In the genomic region with DNA sequence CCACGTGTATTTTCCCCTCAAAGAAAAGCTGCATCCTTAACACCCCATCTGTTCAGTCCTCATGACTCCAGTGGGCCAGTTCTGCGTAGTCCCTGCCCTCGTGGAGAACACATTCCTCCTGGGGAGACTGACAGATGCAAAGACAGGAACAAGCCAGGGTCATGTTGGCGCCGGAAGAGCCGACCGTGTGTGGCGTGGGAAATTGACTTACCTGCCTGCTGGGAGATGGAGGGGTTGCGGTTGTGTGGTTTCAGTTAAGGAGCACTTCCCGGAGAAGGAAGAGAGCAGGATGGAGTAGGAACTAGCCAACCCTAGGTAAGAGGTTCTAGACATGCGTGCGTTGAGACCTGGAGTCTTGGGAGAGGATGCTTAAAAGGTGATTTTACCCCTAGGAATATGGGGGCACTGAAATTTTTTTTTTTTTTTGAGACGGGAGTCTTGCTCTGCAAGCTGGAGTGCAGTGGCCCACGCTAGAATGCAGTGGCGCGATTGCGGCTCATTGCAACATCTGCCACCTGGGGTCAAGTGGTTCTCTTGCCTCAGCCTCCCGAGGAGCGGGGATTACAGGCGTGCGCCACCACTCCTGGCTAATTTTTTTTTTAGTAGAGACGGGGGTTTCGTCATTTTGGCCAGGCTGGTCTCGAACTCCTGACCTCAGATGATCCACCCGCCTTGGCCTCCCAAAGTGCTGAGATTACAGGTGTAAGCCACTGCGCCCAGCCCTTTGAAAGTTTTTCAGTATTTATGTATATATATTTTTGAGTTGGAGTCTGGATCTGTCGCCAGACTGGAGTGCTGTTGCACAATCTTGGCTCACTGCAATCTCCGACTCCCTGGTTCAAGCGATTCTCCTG, we compare ENCODE assay signal across 8 cellular contexts. TPM values are rescaled to one million over a fixed set of nuclear protein-coding genes. Genes with fewer than 3 reads are reported as not detected.
DNase-seq lines count a peak whose midpoint lies in the region; ATAC-seq and TF ChIP-seq lines count a peak whose summit lies in the region.

No MANE protein-coding gene starts in this region.

- H3K27ac ChIP-seq in PC-3 (ENCODE audit: low read length): peak overlapping the region; percentile 63

- peak overlapping the region; percentile 92 for H3K27ac Mint-ChIP-seq in central memory CD8-positive, alpha-beta T cell (ENCODE audit: low read depth)

- peaks cover 61% of the 10 kb centered on the region for H3K79me2 ChIP-seq in PC-3 (ENCODE audit: low read length)

- peak overlapping the region; percentile 86 for H3K4me3 Mint-ChIP-seq in central memory CD8-positive, alpha-beta T cell

- peak; percentile 14 for ATAC-seq in PC-3
- ATAC-seq in central memory CD8-positive, alpha-beta T cell (replicated peaks; ENCODE audit: extremely low read depth, poor library complexity, severe bottlenecking): no peak

- TF ChIP-seq CTCF in PC-3 (conservative IDR thresholded peaks at IDR 0.05; ENCODE audit: low read depth, low read length): no peak

- H3K36me3 ChIP-seq in PC-3 (ENCODE audit: low read depth, low read length): peaks cover 2% of the 10 kb centered on the region; the same call in 1 of the 2 replicates

- H3K4me3 ChIP-seq in PC-3 (ENCODE audit: low read length) (peak overlapping the region; percentile 97), mononuclear cell (ENCODE audit: low read length) (peak overlapping the region; percentile 76)

- H3K9ac ChIP-seq in PC-3 (ENCODE audit: low read length): peak overlapping the region; percentile 84

- peak overlapping the region; percentile 100 for H3K4me2 ChIP-seq in PC-3 (ENCODE audit: low read length)

- H3K27me3 ChIP-seq in PC-3 (ENCODE audit: low read length) (no peaks in the 10 kb centered on the region), mononuclear cell (ENCODE audit: insufficient read depth, low read length) (no peaks in the 10 kb centered on the region)

- H3K9me3 ChIP-seq in PC-3 (ENCODE audit: low read length) (no peaks in the 10 kb centered on the region), mononuclear cell (ENCODE audit: low read depth, low read length) (no peaks in the 10 kb centered on the region)

- H4K20me1 ChIP-seq in PC-3 (ENCODE audit: low read length): peaks cover 20% of the 10 kb centered on the region

- H3K27me3 Mint-ChIP-seq in central memory CD8-positive, alpha-beta T cell: no peaks in the 10 kb centered on the region

- POLR2A ChIA-PET in PC-3 (lab: Charles Lee; ENCODE audit: unreplicated experiment): interaction anchor here (0.6 kb wide), 1 partner anchor 8 kb away, joined by 6 read pairs; no protein-coding TSS in a partner anchor

- H3F3A ChIP-seq in PC-3 (ENCODE audit: low read length, unreplicated experiment): no peaks in the 10 kb centered on the region

- peaks cover 10% of the 10 kb centered on the region; the same call in 1 of the 2 replicates for H3K4me1 ChIP-seq in PC-3 (ENCODE audit: insufficient read depth, low read length)
- H3K4me1 ChIP-seq in mononuclear cell (ENCODE audit: insufficient read depth, low read length): peaks cover 46% of the 10 kb centered on the region

- H2AFZ ChIP-seq in PC-3 (ENCODE audit: low read length): peak overlapping the region; percentile 41; the same call in 1 of the 2 replicates

- H3K36me3 Mint-ChIP-seq in central memory CD8-positive, alpha-beta T cell (ENCODE audit: insufficient read depth): peaks cover 36% of the 10 kb centered on the region

- CTCF ChIA-PET in PC-3 (lab: Charles Lee): no interaction called here

- H3K4me1 Mint-ChIP-seq in central memory CD8-positive, alpha-beta T cell: peaks cover 23% of the 10 kb centered on the region

- intact Hi-C loops in PC-3 (cut with micrococcal nuclease) (loop anchor here (5.0 kb wide), 1 partner anchor 64 kb away; no protein-coding TSS in a partner anchor), head of caudate nucleus (cut with DNase I) (no loop called here)

- H3K9me3 Mint-ChIP-seq in central memory CD8-positive, alpha-beta T cell: no peaks in the 10 kb centered on the region

- BruUV-seq in PC-3 (replicated peaks; lab: Mats Ljungman, UMichigan): TSS peak; percentile 40

- no peaks in the 10 kb centered on the region for H3K9me2 ChIP-seq in PC-3 (replicated peaks; ENCODE audit: low read length)

- DNase-seq in DMS 273 (lab: John Stamatoyannopoulos, UW; ENCODE audit: unreplicated experiment): peak; percentile 53
- no peak for DNase-seq in DMS 273 treated with DMSO at 0.1 percent for 48 hours (lab: John Stamatoyannopoulos, UW)
- DNase-seq in PC-3: peak; percentile 48
- no peak for DNase-seq in central memory CD8-positive, alpha-beta T cell (ENCODE audit: low spot score in 2 of 2)
- DNase-seq in NCI-H446 treated with DMSO at 0.1 percent for 48 hours (lab: John Stamatoyannopoulos, UW): no peak
- no peak for DNase-seq in NCI-H2196 (lab: John Stamatoyannopoulos, UW; ENCODE audit: unreplicated experiment)
- DNase-seq in head of caudate nucleus: no peak

RNA-seq across cellular contexts. Expression of a gene that starts 1.4 kb away (rescaled TPM):
- total RNA-seq in PC-3 (2014; rRNA removed) (45.0 and 51.5 TPM in 2 replicates), mononuclear cell (75.0 TPM)

RNA-seq across cellular contexts. Expression of a gene that starts 21.8 kb away (rescaled TPM):
- total RNA-seq in PC-3 (2014; rRNA removed): 4.7 and 5.5 TPM in 2 replicates
- 14.6 TPM for total RNA-seq in mononuclear cell

RNA-seq across cellular contexts. Expression of a gene that starts 27.5 kb away (rescaled TPM):
- total RNA-seq in PC-3 (2014; rRNA removed): 110 and 140 TPM in 2 replicates
- 73.0 TPM for total RNA-seq in mononuclear cell

RNA-seq across cellular contexts. Expression of a gene that starts 34.9 kb away (rescaled TPM):
- total RNA-seq in PC-3 (2014; rRNA removed): not detected in 2 replicates
- total RNA-seq in mononuclear cell: not detected

Comparison
In these comparisons a context has a peak if more than half of its experiments do, and no peak if none do; other contexts are left out.
1. DNase-seq: peak in DMS 273 (single experiment) and PC-3 (single experiment); none in DMS 273 treated with DMSO at 0.1 percent for 48 hours (single experiment), central memory CD8-positive, alpha-beta T cell (0 of 2), NCI-H446 treated with DMSO at 0.1 percent for 48 hours (single experiment), NCI-H2196 (single experiment) and head of caudate nucleus (0 of 42).